Comparison of ENCODE assay signal across 1 cellular context in genomic region chr7:32490127-32490796, GRCh38.
TF ChIP-seq lines count a peak whose summit lies in the region.

LSM5 (minus strand) TSS chr7:32490380; CDS start chr7:32490365, 15 bp downstream.

TF ChIP-seq in HepG2, 621 proteins besides CTCF, POLR2A, EP300 and RAD21 (continued from another document and continues in another):
- TF ChIP-seq ZBTB4 (CRISPR knock-in tag; IDR thresholded peaks at IDR 0.05; ENCODE audit: borderline replicate concordance) (peak; percentile 58; the same call in 1 of the 2 replicates), CHCHD3 (CRISPR knock-in tag; IDR thresholded peaks at IDR 0.05) (no peak; the same call in 1 of the 2 replicates), ZNF777 (CRISPR knock-in tag; IDR thresholded peaks at IDR 0.05) (peak; percentile 81), THYN1 (CRISPR knock-in tag; IDR thresholded peaks at IDR 0.05; ENCODE audit: borderline replicate concordance, low read depth) (no peak; the same call in 1 of the 2 replicates), HIVEP1 (CRISPR knock-in tag; IDR thresholded peaks at IDR 0.05) (peak; percentile 87), REST (IDR thresholded peaks at IDR 0.05; ENCODE audit: borderline replicate concordance in 1 of 2, low read depth in 1 of 2, low read length in 2 of 2) (peak in 1 of 2 experiments; percentile 40; a peak in 1 of 4 replicates), DZIP1 (CRISPR knock-in tag; IDR thresholded peaks at IDR 0.05) (peak; percentile 90; the same call in 1 of the 2 replicates), ZNF773 (CRISPR knock-in tag; IDR thresholded peaks at IDR 0.05; ENCODE audit: borderline replicate concordance) (no peak; the same call in 1 of the 2 replicates), EZH2 (conservative IDR thresholded peaks at IDR 0.05; ENCODE audit: low read depth, low read length) (no peak), TCF7L2 (IDR thresholded peaks at IDR 0.05; ENCODE audit: low read depth, low read length) (no peak), ZFP91 (CRISPR knock-in tag; IDR thresholded peaks at IDR 0.05; ENCODE audit: borderline replicate concordance) (peak; percentile 90; the same call in 1 of the 2 replicates), ZBTB46 (CRISPR knock-in tag; IDR thresholded peaks at IDR 0.05; ENCODE audit: borderline replicate concordance) (0 out of 2 replicates have a peak, but pooled peaks have one; percentile 51), NCOA1 (CRISPR knock-in tag; IDR thresholded peaks at IDR 0.05) (no peak; the same call in 1 of the 2 replicates), RBM39 (IDR thresholded peaks at IDR 0.05; ENCODE audit: low read depth, low read length, poor library complexity, severe bottlenecking) (peak; percentile 72), ARNT (IDR thresholded peaks at IDR 0.05) (no peak), FOXO4 (CRISPR knock-in tag; conservative IDR thresholded peaks at IDR 0.05) (no peak), DNMT3B (CRISPR knock-in tag; conservative IDR thresholded peaks at IDR 0.05) (no peak), NR2F2 (IDR thresholded peaks at IDR 0.05; ENCODE audit: borderline replicate concordance, low read depth) (no peak), ZBTB43 (CRISPR knock-in tag; conservative IDR thresholded peaks at IDR 0.05) (peak; percentile 84; the same call in 1 of the 2 replicates), RFX3 (CRISPR knock-in tag; IDR thresholded peaks at IDR 0.05) (peak; percentile 27), ZNF740 (CRISPR knock-in tag; IDR thresholded peaks at IDR 0.05) (peak; percentile 53; the same call in 1 of the 2 replicates), ZNF441 (CRISPR knock-in tag; IDR thresholded peaks at IDR 0.05; ENCODE audit: borderline replicate concordance) (peak; percentile 83), ZBTB21 (CRISPR knock-in tag; IDR thresholded peaks at IDR 0.05) (no peak), CREB3 (CRISPR knock-in tag; IDR thresholded peaks at IDR 0.05) (0 out of 2 replicates have a peak, but pooled peaks have one; percentile 54), NR2C2 (CRISPR knock-in tag; IDR thresholded peaks at IDR 0.05; ENCODE audit: borderline replicate concordance) (peak; percentile 65; the same call in 1 of the 2 replicates), ZBTB2 (CRISPR knock-in tag; IDR thresholded peaks at IDR 0.05; ENCODE audit: low read depth) (peak; percentile 33; the same call in 1 of the 2 replicates), AHR (CRISPR knock-in tag; IDR thresholded peaks at IDR 0.05) (peak; percentile 98), ZNF737 (CRISPR knock-in tag; IDR thresholded peaks at IDR 0.05; ENCODE audit: borderline replicate concordance) (peak; percentile 94; the same call in 1 of the 2 replicates), ZNF589 (CRISPR knock-in tag; conservative IDR thresholded peaks at IDR 0.05) (0 out of 2 replicates have a peak, but pooled peaks have one; percentile 27), ZNF414 (CRISPR knock-in tag; IDR thresholded peaks at IDR 0.05) (peak; percentile 76; the same call in 1 of the 2 replicates), SP1 (IDR thresholded peaks at IDR 0.05) (no peak), SP1 (CRISPR knock-in tag; IDR thresholded peaks at IDR 0.05) (peak; percentile 60), PHB2 (IDR thresholded peaks at IDR 0.05; ENCODE audit: partially characterized antibody) (no peak), EEA1 (CRISPR knock-in tag; IDR thresholded peaks at IDR 0.05; ENCODE audit: borderline replicate concordance) (peak; percentile 86; the same call in 1 of the 2 replicates), ZNF383 (CRISPR knock-in tag; IDR thresholded peaks at IDR 0.05; ENCODE audit: borderline replicate concordance) (no peak), SATB2 (CRISPR knock-in tag; IDR thresholded peaks at IDR 0.05) (peak; percentile 89), HNF4G (IDR thresholded peaks at IDR 0.05; ENCODE audit: borderline replicate concordance, low read depth, low read length) (peak; percentile 2; the same call in 1 of the 2 replicates), HNF4G (CRISPR knock-in tag; IDR thresholded peaks at IDR 0.05; ENCODE audit: borderline replicate concordance, low read depth) (peak; percentile 57; the same call in 1 of the 2 replicates)
